Comparison of ENCODE assay signal across 21 cellular contexts in genomic region chr11:14041565-14041964, GRCh38.
"Had no signal": no experiment of that assay in that cellular context is flagged by ENCODE, and none has a peak within 500 bp of the region (broad histone marks: within the 10 kb centered on the region; RNA-seq: fewer than 3 reads in every experiment).

No MANE protein-coding gene starts in this region.

- H3K4me1 ChIP-seq: foreskin keratinocyte, heart right ventricle, left lung, lower lobe of right lung had no signal

- H3K27ac ChIP-seq: coronary artery, esophagus muscularis mucosa, foreskin keratinocyte, gastroesophageal sphincter, heart right ventricle, left lung, lower lobe of right lung had no signal

- FAIRE-seq: endothelial cell of umbilical vein, frontal cortex, islet of Langerhans, keratinocyte had no signal

- H3K36me3 Mint-ChIP-seq: mesothelial cell of epicardium; naive B cell; naive thymus-derived CD8-positive, alpha-beta T cell had no signal

- H3K27ac Mint-ChIP-seq: mesothelial cell of epicardium; naive thymus-derived CD8-positive, alpha-beta T cell had no signal

- DNase-seq: dorsolateral prefrontal cortex; effector CD4-positive, alpha-beta T cell; effector memory CD4-positive, alpha-beta T cell; foreskin keratinocyte; heart right ventricle; hippocampal formation; left cardiac atrium; left lung; left ventricle myocardium superior; lower lobe of right lung; mucosa of descending colon; naive B cell; naive thymus-derived CD8-positive, alpha-beta T cell had no signal

- H3K4me3 ChIP-seq: coronary artery, dorsolateral prefrontal cortex, esophagus muscularis mucosa, gastroesophageal sphincter, heart right ventricle, left lung, lower lobe of right lung, mucosa of descending colon had no signal

- H3K36me3 ChIP-seq: esophagus muscularis mucosa, gastroesophageal sphincter, heart right ventricle, left lung, lower lobe of right lung had no signal

- H3K4me3 Mint-ChIP-seq: mesothelial cell of epicardium; naive B cell; naive thymus-derived CD8-positive, alpha-beta T cell had no signal

- H3K9me3 ChIP-seq: esophagus muscularis mucosa, gastroesophageal sphincter, left lung, lower lobe of right lung, mucosa of descending colon had no signal

- H3K4me1 Mint-ChIP-seq: mesothelial cell of epicardium; naive B cell; naive thymus-derived CD8-positive, alpha-beta T cell had no signal

- ATAC-seq: foreskin keratinocyte; gastroesophageal sphincter; heart right ventricle; left cardiac atrium; left lung; left ventricle myocardium superior; lower lobe of right lung; naive thymus-derived CD8-positive, alpha-beta T cell had no signal

- H3K27me3 ChIP-seq: esophagus muscularis mucosa, gastroesophageal sphincter, left lung had no signal
